ENCODE assay signal across 17 cellular contexts in the genomic region with DNA sequence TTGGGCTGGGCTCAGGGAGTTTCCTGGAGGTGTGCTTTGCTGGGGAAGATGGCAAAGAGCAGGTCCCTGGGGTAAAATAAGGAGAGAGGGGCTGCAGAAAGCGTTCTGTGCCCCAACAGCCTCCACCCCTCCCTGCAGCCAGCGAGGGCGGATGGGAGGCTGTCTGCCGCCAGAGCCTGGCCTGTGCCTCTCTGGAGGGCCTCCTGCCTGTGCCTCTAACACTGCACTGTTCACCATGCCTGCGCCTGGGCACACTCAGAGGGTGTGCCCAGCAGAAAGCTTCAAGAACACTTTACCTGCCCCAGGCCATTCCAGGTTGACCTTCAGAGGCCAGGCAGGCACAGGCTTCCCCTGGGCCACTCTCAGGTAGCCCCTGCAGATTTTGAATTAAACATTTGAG.
DNase-seq lines count a peak whose midpoint lies in the region; ATAC-seq and TF ChIP-seq lines count a peak whose summit lies in the region.
"Had no signal": no experiment of that assay in that cellular context is flagged by ENCODE, and none has a peak within 500 bp of the region (broad histone marks: within the 10 kb centered on the region; RNA-seq: fewer than 3 reads in every experiment).

No MANE protein-coding gene starts in this region.

- H3K4me1 ChIP-seq in mucosa of descending colon (ENCODE audit: low read depth) (no peaks in the 10 kb centered on the region), spleen (peaks cover 0 to 3% (median 0%) of the 10 kb centered on the region in 6 donors)
- H3K4me1 ChIP-seq: HAP-1 had no signal

- no peak for DNase-seq in stimulated activated naive CD8-positive, alpha-beta T cell treated with anti-CD3 and anti-CD28 coated beads, Interleukin-15, Interleukin-2, amounts not matched to agents 100 U/mL and 50 U/mL, for 24 hours
- DNase-seq in stimulated activated naive CD8-positive, alpha-beta T cell treated with anti-CD3 and anti-CD28 coated beads, Interleukin-15, amount 100 ng/mL, for 72 hours = no peak
- DNase-seq in mucosa of descending colon = peak in 2 of 3 donors; percentile 13 to 17
- DNase-seq in spleen = peak; percentile 57
- DNase-seq in amygdala (lab: John Stamatoyannopoulos, UW) = no peak
- no peak for DNase-seq in UCSD-AML1 (lab: John Stamatoyannopoulos, UW; ENCODE audit: unreplicated experiment)
- DNase-seq: CD8-positive, alpha-beta memory T cell; COR-L47; DMS 273 treated with DMSO at 0.1 percent for 48 hours; DMS53; DND-41; EL; GM23248 had no signal

- TF ChIP-seq CTCF in mucosa of descending colon (IDR thresholded peaks at IDR 0.05) (no peak), spleen (IDR thresholded peaks at IDR 0.05 in 8 of 11, conservative IDR thresholded peaks at IDR 0.05 in 3 of 11) (no peak)

- WGBS in spleen, 5 donors = 79 to 96% (median 94%) methylated on average over 4 to 5 of the region's 5 CpGs

- TF ChIP-seq POLR2A in spleen (IDR thresholded peaks at IDR 0.05) = no peak

- no peak overlapping the region for H3K27ac ChIP-seq in spleen
- H3K27ac ChIP-seq: GM23248 had no signal

- no peak overlapping the region for H3K4me3 ChIP-seq in mucosa of descending colon
- no peak overlapping the region for H3K4me3 ChIP-seq in spleen
- H3K4me3 ChIP-seq: BLaER1 treated with 17β-estradiol and CSF1 and Interleukin-3, amounts not matched to agents 10 nM and 100 nM; GM12878; GM23248; HAP-1 had no signal

- H3K27me3 Mint-ChIP-seq in stimulated activated naive CD8-positive, alpha-beta T cell treated with anti-CD3 and anti-CD28 coated beads, Interleukin-15, amount 100 ng/mL, for 72 hours = no peaks in the 10 kb centered on the region
- H3K27me3 Mint-ChIP-seq: B cell; CD8-positive, alpha-beta memory T cell had no signal

- H3K36me3 ChIP-seq in mucosa of descending colon (ENCODE audit: low read depth) (no peaks in the 10 kb centered on the region), spleen (no peaks in the 10 kb centered on the region)
- H3K36me3 ChIP-seq: BLaER1 treated with 17β-estradiol and CSF1 and Interleukin-3, amounts not matched to agents 10 nM and 100 nM; HAP-1 had no signal

- H3K27ac Mint-ChIP-seq in stimulated activated naive CD8-positive, alpha-beta T cell treated with anti-CD3 and anti-CD28 coated beads, Interleukin-15, amount 100 ng/mL, for 72 hours = no peak overlapping the region
- H3K27ac Mint-ChIP-seq: B cell had no signal

- ATAC-seq in stimulated activated naive CD8-positive, alpha-beta T cell treated with anti-CD3 and anti-CD28 coated beads, Interleukin-15, Interleukin-2, amounts not matched to agents 100 U/mL and 50 U/mL, for 24 hours = peak; percentile 19
- ATAC-seq in stimulated activated naive CD8-positive, alpha-beta T cell treated with anti-CD3 and anti-CD28 coated beads, Interleukin-15, amount 100 ng/mL, for 72 hours = no peak
- no peak for ATAC-seq in mucosa of descending colon
- ATAC-seq: GM12878 had no signal

- H3K27me3 ChIP-seq in spleen (replicated peaks in 1 of 7) = no peaks in the 10 kb centered on the region
- H3K27me3 ChIP-seq: BLaER1 treated with 17β-estradiol and CSF1 and Interleukin-3, amounts not matched to agents 10 nM and 100 nM had no signal

- H3K4me1 Mint-ChIP-seq in stimulated activated naive CD8-positive, alpha-beta T cell treated with anti-CD3 and anti-CD28 coated beads, Interleukin-15, amount 100 ng/mL, for 72 hours = peaks cover 6% of the 10 kb centered on the region
- H3K4me1 Mint-ChIP-seq: B cell; CD8-positive, alpha-beta memory T cell had no signal

- no peak overlapping the region for H3K4me3 Mint-ChIP-seq in stimulated activated naive CD8-positive, alpha-beta T cell treated with anti-CD3 and anti-CD28 coated beads, Interleukin-15, amount 100 ng/mL, for 72 hours
- H3K4me3 Mint-ChIP-seq: B cell; CD8-positive, alpha-beta memory T cell had no signal

- intact Hi-C loops in mucosa of descending colon (cut with DNase I, micrococcal nuclease) = no loop called here
- intact Hi-C loops in spleen (cut with DNase I; ENCODE audit: low total_unique reads) = no loop called here

- no peaks in the 10 kb centered on the region for H3K9me3 ChIP-seq in mucosa of descending colon
- H3K9me3 ChIP-seq in spleen = no peaks in the 10 kb centered on the region
- H3K9me3 ChIP-seq: HAP-1 had no signal

- no peaks in the 10 kb centered on the region for H3K9me3 Mint-ChIP-seq in stimulated activated naive CD8-positive, alpha-beta T cell treated with anti-CD3 and anti-CD28 coated beads, Interleukin-15, amount 100 ng/mL, for 72 hours
- H3K9me3 Mint-ChIP-seq: CD8-positive, alpha-beta memory T cell had no signal

Comparison
In these comparisons a context has a peak if more than half of its experiments do, and no peak if none do; other contexts are left out.
1. DNase-seq: peak in mucosa of descending colon (2 of 3) and spleen (single experiment); none in stimulated activated naive CD8-positive, alpha-beta T cell treated with anti-CD3 and anti-CD28 coated beads, Interleukin-15, Interleukin-2, amounts not matched to agents 100 U/mL and 50 U/mL, for 24 hours (single experiment), stimulated activated naive CD8-positive, alpha-beta T cell treated with anti-CD3 and anti-CD28 coated beads, Interleukin-15, amount 100 ng/mL, for 72 hours (0 of 2), amygdala (0 of 56) and UCSD-AML1 (single experiment).